Comparison of ENCODE assay signal across 23 cellular contexts in genomic region chr3:30729512-30729911, GRCh38.
"Had no signal": no experiment of that assay in that cellular context is flagged by ENCODE, and none has a peak within 500 bp of the region (broad histone marks: within the 10 kb centered on the region; RNA-seq: fewer than 3 reads in every experiment).

No MANE protein-coding gene starts in this region.

- H3K36me3 ChIP-seq: cardiac muscle cell, left lung, sigmoid colon, vagina had no signal

- H3K27ac ChIP-seq: body of pancreas, cardiac muscle cell, foreskin keratinocyte, hepatocyte, left lung, sigmoid colon, testis, vagina had no signal

- H2AFZ ChIP-seq: hepatocyte had no signal

- H3K4me3 ChIP-seq: body of pancreas, cardiac muscle cell, hepatocyte, left lung, sigmoid colon, smooth muscle cell, testis, vagina had no signal

- H3K36me3 Mint-ChIP-seq: mesothelial cell of epicardium; stimulated activated naive B cell treated with anti-CD40 and anti-IgM and Interleukin-4, amounts not matched to agents 10 μg/mL and 1 μg/mL and 100 μg/mL, for 72 hours had no signal

- H3K27ac Mint-ChIP-seq: activated CD4-positive, alpha-beta T cell treated with anti-CD3 and anti-CD28 coated beads, Interleukin-2, amount 10 ng/mL, durations not matched to agents 24 days and 14 days; activated T-helper 2 cell treated with anti-CD3 and anti-CD28 coated beads, Interferon-gamma antibody, Interleukin-2, Interleukin-4, amounts not matched to agents 10 μg/mL and 5 μg/mL and 100 μg/mL, durations not matched to agents 14 hours and 24 hours and 36 hours; dendritic cell treated with granulocyte-macrophage colony-stimulating factor and Interleukin-4, amounts not matched to agents 40 ng/mL and 50 ng/mL, for 4 days; mesothelial cell of epicardium; stimulated activated naive B cell treated with anti-CD40 and anti-IgM and Interleukin-4, amounts not matched to agents 10 μg/mL and 1 μg/mL and 100 μg/mL, for 72 hours had no signal

- H3K4me3 Mint-ChIP-seq: activated CD4-positive, alpha-beta T cell treated with anti-CD3 and anti-CD28 coated beads, Interleukin-2, amount 10 ng/mL, durations not matched to agents 24 days and 14 days; dendritic cell treated with granulocyte-macrophage colony-stimulating factor and Interleukin-4, amounts not matched to agents 40 ng/mL and 50 ng/mL, for 4 days; mesothelial cell of epicardium; neural crest cell; stimulated activated naive B cell treated with anti-CD40 and anti-IgM and Interleukin-4, amounts not matched to agents 10 μg/mL and 1 μg/mL and 100 μg/mL, for 72 hours had no signal

- H3K27me3 ChIP-seq: body of pancreas, cardiac muscle cell, foreskin keratinocyte, hepatocyte, left lung, sigmoid colon, testis, vagina had no signal

- H3K27me3 Mint-ChIP-seq: activated CD4-positive, alpha-beta T cell treated with anti-CD3 and anti-CD28 coated beads, Interleukin-2, amount 10 ng/mL, durations not matched to agents 24 days and 14 days; dendritic cell treated with granulocyte-macrophage colony-stimulating factor and Interleukin-4, amounts not matched to agents 40 ng/mL and 50 ng/mL, for 4 days; stimulated activated naive B cell treated with anti-CD40 and anti-IgM and Interleukin-4, amounts not matched to agents 10 μg/mL and 1 μg/mL and 100 μg/mL, for 72 hours had no signal

- H3K4me1 ChIP-seq: body of pancreas, foreskin keratinocyte, left lung, sigmoid colon, testis, vagina had no signal

- H3K4me1 Mint-ChIP-seq: neural crest cell had no signal

- H3K4me2 ChIP-seq: hepatocyte, smooth muscle cell had no signal

- DNase-seq: activated CD4-positive, alpha-beta T cell treated with anti-CD3 and anti-CD28 coated beads, Interleukin-2, amount 10 ng/mL, durations not matched to agents 24 days and 14 days; activated naive CD4-positive, alpha-beta T cell; activated T-cell treated with anti-CD3 and anti-CD28 coated beads, Interleukin-2, amount 50 U/mL, for 1 hour; body of pancreas; effector CD4-positive, alpha-beta T cell; erythroblast; foreskin keratinocyte; kidney glomerular epithelial cell; left lung; retina; sigmoid colon; stimulated activated CD4-positive, alpha-beta T cell treated with anti-CD3 and anti-CD28 coated beads, Interleukin-15, amount 100 ng/mL, for 24 hours; stimulated activated naive B cell treated with anti-CD40 and anti-IgM and Interleukin-4, amounts not matched to agents 10 μg/mL and 1 μg/mL and 100 μg/mL, for 72 hours; testis; trophoblast cell had no signal

- H3K79me2 ChIP-seq: hepatocyte had no signal

- H3K9me3 ChIP-seq: body of pancreas, left lung, sigmoid colon, testis, vagina had no signal

- ATAC-seq: body of pancreas; foreskin keratinocyte; left lung; stimulated activated naive B cell treated with anti-CD40 and anti-IgM and Interleukin-4, amounts not matched to agents 10 μg/mL and 1 μg/mL and 100 μg/mL, for 72 hours had no signal
